Comparison of ENCODE assay signal across 13 cellular contexts in genomic region chr2:58871469-58872142, GRCh38.
DNase-seq lines count a peak whose midpoint lies in the region; ATAC-seq and TF ChIP-seq lines count a peak whose summit lies in the region.
"Had no signal": no experiment of that assay in that cellular context is flagged by ENCODE, and none has a peak within 500 bp of the region (broad histone marks: within the 10 kb centered on the region; RNA-seq: fewer than 3 reads in every experiment).

No MANE protein-coding gene starts in this region.

- no peaks in the 10 kb centered on the region for H3K4me1 ChIP-seq in OCI-LY1 (ENCODE audit: insufficient read depth, low read length, severe bottlenecking)
- H3K4me1 ChIP-seq: esophagus muscularis mucosa, testis had no signal

- H3K9me2 ChIP-seq in OCI-LY1 (ENCODE audit: low read depth, low read length): no peaks in the 10 kb centered on the region

- peak; percentile 44 for ATAC-seq in GM21723 (IDR thresholded peaks at IDR 0.05; ENCODE audit: unreplicated experiment)
- ATAC-seq in memory B cell (ENCODE audit: low read depth): peak; percentile 58
- ATAC-seq in stimulated activated naive CD8-positive, alpha-beta T cell treated with anti-CD3 and anti-CD28 coated beads, Interleukin-15, amount 100 ng/mL, for 72 hours: no peak
- ATAC-seq: activated CD8-positive, alpha-beta memory T cell treated with anti-CD3 and anti-CD28 coated beads, Interleukin-2, amount 10 ng/mL, durations not matched to agents 7 days and 5 days; left cardiac atrium had no signal

- no peak overlapping the region for H3K9ac ChIP-seq in OCI-LY1 (ENCODE audit: low read length)

- H3K27me3 Mint-ChIP-seq in memory B cell: peaks cover 9% of the 10 kb centered on the region
- peaks cover 6% of the 10 kb centered on the region for H3K27me3 Mint-ChIP-seq in stimulated activated naive CD8-positive, alpha-beta T cell treated with anti-CD3 and anti-CD28 coated beads, Interleukin-15, amount 100 ng/mL, for 72 hours
- H3K27me3 Mint-ChIP-seq: activated CD8-positive, alpha-beta memory T cell treated with anti-CD3 and anti-CD28 coated beads, Interleukin-2, amount 10 ng/mL, durations not matched to agents 7 days and 5 days had no signal

- no peak overlapping the region for H3K4me3 Mint-ChIP-seq in memory B cell
- no peak overlapping the region for H3K4me3 Mint-ChIP-seq in stimulated activated naive CD8-positive, alpha-beta T cell treated with anti-CD3 and anti-CD28 coated beads, Interleukin-15, amount 100 ng/mL, for 72 hours
- H3K4me3 Mint-ChIP-seq: activated CD8-positive, alpha-beta memory T cell treated with anti-CD3 and anti-CD28 coated beads, Interleukin-2, amount 10 ng/mL, durations not matched to agents 7 days and 5 days had no signal

- H3K9me3 ChIP-seq in OCI-LY1 (ENCODE audit: low read length): no peaks in the 10 kb centered on the region
- H3K9me3 ChIP-seq: esophagus muscularis mucosa, testis had no signal

- DNase-seq in memory B cell (ENCODE audit: low spot score in 2 of 2): no peak
- no peak for DNase-seq in stimulated activated naive CD8-positive, alpha-beta T cell treated with anti-CD3 and anti-CD28 coated beads, Interleukin-15, amount 100 ng/mL, for 72 hours
- no peak for DNase-seq in NCI-H1694 treated with DMSO at 0.1 percent for 48 hours (lab: John Stamatoyannopoulos, UW)
- no peak for DNase-seq in NCI-H2029 treated with DMSO at 0.1 percent for 48 hours (lab: John Stamatoyannopoulos, UW)
- DNase-seq: activated CD8-positive, alpha-beta memory T cell treated with anti-CD3 and anti-CD28 coated beads, Interleukin-2, amount 10 ng/mL, durations not matched to agents 7 days and 5 days; anterior cingulate cortex; left cardiac atrium; testis had no signal

- H3K9me3 Mint-ChIP-seq in memory B cell: no peaks in the 10 kb centered on the region
- H3K9me3 Mint-ChIP-seq in stimulated activated naive CD8-positive, alpha-beta T cell treated with anti-CD3 and anti-CD28 coated beads, Interleukin-15, amount 100 ng/mL, for 72 hours: no peaks in the 10 kb centered on the region

- H3K4me3 ChIP-seq in OCI-LY1 (ENCODE audit: low read depth, low read length, poor library complexity, severe bottlenecking): no peak overlapping the region
- H3K4me3 ChIP-seq: esophagus muscularis mucosa, testis had no signal

- no peaks in the 10 kb centered on the region for H3K79me2 ChIP-seq in OCI-LY1 (ENCODE audit: insufficient read depth, low read length)

- no peaks in the 10 kb centered on the region for H3F3A ChIP-seq in OCI-LY1 (ENCODE audit: insufficient read depth, low read length)

- peaks cover 2% of the 10 kb centered on the region for H3K4me1 Mint-ChIP-seq in memory B cell
- peaks cover 6% of the 10 kb centered on the region for H3K4me1 Mint-ChIP-seq in stimulated activated naive CD8-positive, alpha-beta T cell treated with anti-CD3 and anti-CD28 coated beads, Interleukin-15, amount 100 ng/mL, for 72 hours
- H3K4me1 Mint-ChIP-seq: activated CD8-positive, alpha-beta memory T cell treated with anti-CD3 and anti-CD28 coated beads, Interleukin-2, amount 10 ng/mL, durations not matched to agents 7 days and 5 days had no signal

- H3K27me3 ChIP-seq in OCI-LY1 (ENCODE audit: insufficient read depth, low read length): no peaks in the 10 kb centered on the region
- H3K27me3 ChIP-seq: esophagus muscularis mucosa, testis had no signal

- TF ChIP-seq CTCF in GM12873 (IDR thresholded peaks at IDR 0.05; ENCODE audit: insufficient read depth, low read depth, low read length, missing control alignments) (peak; percentile 40), OCI-LY1 (IDR thresholded peaks at IDR 0.05; ENCODE audit: low read length) (peak; percentile 43; the same call in 1 of the 2 replicates)

- H3K27ac Mint-ChIP-seq in memory B cell: no peak overlapping the region
- no peak overlapping the region for H3K27ac Mint-ChIP-seq in stimulated activated naive CD8-positive, alpha-beta T cell treated with anti-CD3 and anti-CD28 coated beads, Interleukin-15, amount 100 ng/mL, for 72 hours
- H3K27ac Mint-ChIP-seq: activated CD8-positive, alpha-beta memory T cell treated with anti-CD3 and anti-CD28 coated beads, Interleukin-2, amount 10 ng/mL, durations not matched to agents 7 days and 5 days had no signal

- H2AFZ ChIP-seq in OCI-LY1 (ENCODE audit: low read length): no peak overlapping the region

- no peaks in the 10 kb centered on the region for H3K36me3 Mint-ChIP-seq in memory B cell
- H3K36me3 Mint-ChIP-seq: activated CD8-positive, alpha-beta memory T cell treated with anti-CD3 and anti-CD28 coated beads, Interleukin-2, amount 10 ng/mL, durations not matched to agents 7 days and 5 days had no signal

- H3K27ac ChIP-seq in OCI-LY1 (ENCODE audit: low read depth, low read length, poor library complexity, severe bottlenecking): no peak overlapping the region
- H3K27ac ChIP-seq: esophagus muscularis mucosa, HL-60, testis had no signal

- H3K4me2 ChIP-seq in OCI-LY1 (ENCODE audit: low read length): no peak overlapping the region

- no peaks in the 10 kb centered on the region for H4K20me1 ChIP-seq in OCI-LY1 (ENCODE audit: insufficient read depth, low read length)

- no peaks in the 10 kb centered on the region for H3K36me3 ChIP-seq in OCI-LY1 (ENCODE audit: insufficient read depth, low read length)
- H3K36me3 ChIP-seq: esophagus muscularis mucosa had no signal
